In genomic region chr1:148317288-148317985, GRCh38 we compare ENCODE assay signal across 10 cellular contexts.
DNase-seq lines count a peak whose midpoint lies in the region; ATAC-seq and TF ChIP-seq lines count a peak whose summit lies in the region.
"Had no signal": no experiment of that assay in that cellular context is flagged by ENCODE, and none has a peak within 500 bp of the region (broad histone marks: within the 10 kb centered on the region; RNA-seq: fewer than 3 reads in every experiment).

No MANE protein-coding gene starts in this region.

- H3K27me3 ChIP-seq in HL-60 (ENCODE audit: insufficient read depth, poor library complexity, severe bottlenecking), result no peaks in the 10 kb centered on the region
- H3K27me3 ChIP-seq in MG63, result no peaks in the 10 kb centered on the region

- H3K9me3 ChIP-seq in MG63, result peaks cover 12% of the 10 kb centered on the region

- H3K9me3 Mint-ChIP-seq in CD14-positive monocyte (peaks cover 2 to 13% (median 5%) of the 10 kb centered on the region in 7 donors), natural killer cell (no peaks in the 10 kb centered on the region)

- DNase-seq in CD14-positive monocyte (ENCODE audit: low spot score) (no peak), HL-60 (ENCODE audit: low read depth in 1 of 2, low spot score in 1 of 2) (no peak), choroid plexus epithelial cell (ENCODE audit: low read depth) (no peak), natural killer cell (no peak), MG63 (no peak), NCI-H345 (lab: John Stamatoyannopoulos, UW) (no peak), NCI-H526 (lab: John Stamatoyannopoulos, UW) (no peak), NCI-H2107 treated with DMSO at 0.1 percent for 48 hours (lab: John Stamatoyannopoulos, UW; ENCODE audit: unreplicated experiment) (no peak)
- DNase-seq: DMS153 had no signal

- H3K4me3 ChIP-seq in HL-60 (replicated peaks; ENCODE audit: insufficient read depth, low read length) (peak overlapping the region; percentile 30; the same call in 1 of the 2 replicates), choroid plexus epithelial cell (ENCODE audit: low read depth, low read length) (peak overlapping the region; percentile 55), MG63 (no peak overlapping the region)

- H3K27ac Mint-ChIP-seq in CD14-positive monocyte (peak overlapping the region; percentile 94 to 100 (median 99)), natural killer cell (no peak overlapping the region)

- H3K4me1 Mint-ChIP-seq in CD14-positive monocyte (peaks cover 47% of the 10 kb centered on the region), natural killer cell (peaks cover 23 to 28% of the 10 kb centered on the region in 2 donors)

- H3K36me3 Mint-ChIP-seq in CD14-positive monocyte, result no peaks in the 10 kb centered on the region
- H3K36me3 Mint-ChIP-seq in natural killer cell, result no peaks in the 10 kb centered on the region

- H3K27me3 Mint-ChIP-seq in CD14-positive monocyte (ENCODE audit: low read depth in 3 of 3) (peaks cover 3 to 12% (median 3%) of the 10 kb centered on the region in 3 donors), natural killer cell (ENCODE audit: low read depth in 2 of 2) (peaks cover 54 to 57% of the 10 kb centered on the region in 2 donors)

- intact Hi-C loops in CD14-positive monocyte (cut with micrococcal nuclease), result no loop called here
- intact Hi-C loops in natural killer cell (cut with micrococcal nuclease), result no loop called here

- H3K4me3 Mint-ChIP-seq in CD14-positive monocyte (peak overlapping the region; percentile 96 to 97), natural killer cell (peak overlapping the region; percentile 97)

- H3K36me3 ChIP-seq in MG63, result no peaks in the 10 kb centered on the region

- TF ChIP-seq CTCF in CD14-positive monocyte (IDR thresholded peaks at IDR 0.05) (no peak), HL-60 (IDR thresholded peaks at IDR 0.05; ENCODE audit: insufficient read depth, low read length) (no peak), choroid plexus epithelial cell (conservative IDR thresholded peaks at IDR 0.05; ENCODE audit: low read depth, low read length) (no peak), natural killer cell (IDR thresholded peaks at IDR 0.05) (no peak)

- H3K27ac ChIP-seq in HL-60 (replicated peaks), result peak overlapping the region; percentile 93

- ATAC-seq in natural killer cell, result no peak
- ATAC-seq: left colon had no signal

Comparison
In these comparisons a context has a peak if more than half of its experiments do, and no peak if none do; other contexts are left out.
1. H3K27ac Mint-ChIP-seq: peak in CD14-positive monocyte (7 of 7); none in natural killer cell (0 of 2).